Comparison of ENCODE assay signal across 14 cellular contexts in genomic region chr6:7591770-7592169, GRCh38. TPM values are rescaled to one million over a fixed set of nuclear protein-coding genes. Genes with fewer than 3 reads are reported as not detected.
DNase-seq lines count a peak whose midpoint lies in the region; ATAC-seq, FAIRE-seq and TF ChIP-seq lines count a peak whose summit lies in the region.
"Had no signal": no experiment of that assay in that cellular context is flagged by ENCODE, and none has a peak within 500 bp of the region (broad histone marks: within the 10 kb centered on the region; RNA-seq: fewer than 3 reads in every experiment).

No MANE protein-coding gene starts in this region.

- H3K9me1 ChIP-seq in IMR-90 (ENCODE audit: insufficient read depth, low read length) = peaks cover 5% of the 10 kb centered on the region; the same call in 1 of the 2 replicates

- no peak for TF ChIP-seq RAD21 in IMR-90 (IDR thresholded peaks at IDR 0.05; ENCODE audit: low read length)

- H2AK5ac ChIP-seq in IMR-90 (ENCODE audit: low read depth, low read length) = no peak overlapping the region

- H2BK15ac ChIP-seq in IMR-90 (ENCODE audit: low read depth, low read length) = no peak overlapping the region

- H4K5ac ChIP-seq in IMR-90 (ENCODE audit: low read depth, low read length) = no peak overlapping the region

- H3K14ac ChIP-seq in IMR-90 (replicated peaks; ENCODE audit: low read depth, low read length) = no peak overlapping the region

- BruUV-seq in Caco-2 (replicated peaks; lab: Mats Ljungman, UMichigan) = no TSS peak
- BruUV-seq in IMR-90 (replicated peaks; lab: Mats Ljungman, UMichigan) = no TSS peak

- FAIRE-seq in astrocyte (lab: Jason Lieb, UNC) = no peak

- H2AFZ ChIP-seq in IMR-90 (replicated peaks; ENCODE audit: low read length, poor library complexity) (no peak overlapping the region), astrocyte (ENCODE audit: low read depth, low read length) (no peak overlapping the region)

- POLR2A ChIA-PET in Caco-2 (lab: Charles Lee) = no interaction called here
- POLR2A ChIA-PET in IMR-90 (lab: Charles Lee; ENCODE audit: unreplicated experiment) = no interaction called here
- POLR2A ChIA-PET in naive thymus-derived CD4-positive, alpha-beta T cell (lab: Charles Lee) = no interaction called here

- H4K20me1 ChIP-seq in IMR-90 (ENCODE audit: insufficient read depth, low read length) (peaks cover 19% of the 10 kb centered on the region; the same call in 1 of the 2 replicates), astrocyte (ENCODE audit: insufficient read depth, low read length) (peaks cover 28% of the 10 kb centered on the region)

- no peak overlapping the region for H3K18ac ChIP-seq in IMR-90 (ENCODE audit: low read depth, low read length)

- H3K27me3 Mint-ChIP-seq in Caco-2 (ENCODE audit: insufficient read depth, unreplicated experiment) (no peaks in the 10 kb centered on the region), astrocyte (ENCODE audit: low read depth, unreplicated experiment) (no peaks in the 10 kb centered on the region)
- peaks cover 0 to 2% (median 0%) of the 10 kb centered on the region in 5 donors for H3K27me3 Mint-ChIP-seq in naive thymus-derived CD4-positive, alpha-beta T cell

- dilution Hi-C loops in IMR-90 (cut with HindIII; ENCODE audit: low sequenced_read_pairs, unreplicated experiment) = no loop called here

- no peak overlapping the region for H3K56ac ChIP-seq in IMR-90 (ENCODE audit: extremely low read depth, insufficient read depth, low read length)

- DNase-seq in Caco-2 = no peak
- DNase-seq in IMR-90 = no peak
- no peak for DNase-seq in astrocyte (ENCODE audit: low read depth)
- DNase-seq in naive thymus-derived CD4-positive, alpha-beta T cell = no peak
- no peak for DNase-seq in activated effector memory CD4-positive, alpha-beta T cell treated with anti-CD3 and anti-CD28 coated beads, Interleukin-2, amount 50 U/mL, for 16 hours
- no peak for DNase-seq in AML-193 (lab: John Stamatoyannopoulos, UW)
- no peak for DNase-seq in BE2C
- DNase-seq in DMS 273 treated with DMSO at 0.1 percent for 48 hours (lab: John Stamatoyannopoulos, UW) = no peak
- DNase-seq: activated CD4-positive, CD25-positive, alpha-beta regulatory T cell treated with anti-CD3 and anti-CD28 coated beads, Interleukin-2, amount 50 U/mL, for 72 hours; body of pancreas; foreskin keratinocyte; mucosa of descending colon; NCI-H1436 treated with DMSO at 0.1 percent for 48 hours had no signal

- no peaks in the 10 kb centered on the region for H3K9me3 Mint-ChIP-seq in Caco-2 (ENCODE audit: unreplicated experiment)
- H3K9me3 Mint-ChIP-seq in astrocyte (ENCODE audit: unreplicated experiment) = no peaks in the 10 kb centered on the region
- no peaks in the 10 kb centered on the region for H3K9me3 Mint-ChIP-seq in naive thymus-derived CD4-positive, alpha-beta T cell

- H2BK20ac ChIP-seq in IMR-90 (ENCODE audit: low read depth, low read length) = no peak overlapping the region

- H3K9me3 ChIP-seq in Caco-2 (no peaks in the 10 kb centered on the region), IMR-90 (ENCODE audit: control insufficient read depth, insufficient read depth, low read length) (no peaks in the 10 kb centered on the region), astrocyte (ENCODE audit: insufficient read depth, low read depth, low read length) (no peaks in the 10 kb centered on the region), BE2C (no peaks in the 10 kb centered on the region)
- no peaks in the 10 kb centered on the region for H3K9me3 ChIP-seq in naive thymus-derived CD4-positive, alpha-beta T cell (ENCODE audit: control insufficient read depth in 2 of 3, low read length in 3 of 3)
- H3K9me3 ChIP-seq: body of pancreas, mucosa of descending colon, suprapubic skin had no signal

- H3K4me3 Mint-ChIP-seq in Caco-2 (ENCODE audit: unreplicated experiment) (peak overlapping the region; percentile 87), astrocyte (ENCODE audit: unreplicated experiment) (peak overlapping the region; percentile 67)
- peak overlapping the region; percentile 4 to 99 (median 56) for H3K4me3 Mint-ChIP-seq in naive thymus-derived CD4-positive, alpha-beta T cell

- no peak for TF ChIP-seq CTCF in Caco-2 (IDR thresholded peaks at IDR 0.05; ENCODE audit: insufficient read depth in 1 of 2, low read depth in 1 of 2, low read length in 1 of 2, severe bottlenecking in 1 of 2, unreplicated experiment in 1 of 2)
- no peak for TF ChIP-seq CTCF in IMR-90 (conservative IDR thresholded peaks at IDR 0.05; ENCODE audit: low read depth, low read length)
- TF ChIP-seq CTCF in astrocyte (IDR thresholded peaks at IDR 0.05; ENCODE audit: insufficient read depth, low read depth, low read length) = no peak
- no peak for TF ChIP-seq CTCF in BE2C (IDR thresholded peaks at IDR 0.05; ENCODE audit: low read depth, low read length)

- H2AK9ac ChIP-seq in IMR-90 (replicated peaks; ENCODE audit: low read depth, low read length, poor library complexity) = no peak overlapping the region

- peak overlapping the region; percentile 61; the same call in 1 of the 2 replicates for H3K4me2 ChIP-seq in IMR-90 (ENCODE audit: low read depth, low read length)
- peak overlapping the region; percentile 87 for H3K4me2 ChIP-seq in astrocyte (ENCODE audit: low read length)

- H3K4me1 Mint-ChIP-seq in Caco-2 (ENCODE audit: low read depth, unreplicated experiment) (peaks cover 48% of the 10 kb centered on the region), astrocyte (ENCODE audit: low read depth, unreplicated experiment) (peaks cover 29% of the 10 kb centered on the region)
- peaks cover 28 to 62% (median 54%) of the 10 kb centered on the region in 7 donors for H3K4me1 Mint-ChIP-seq in naive thymus-derived CD4-positive, alpha-beta T cell

- peaks cover 11 to 26% of the 10 kb centered on the region in 2 experiments for H3K79me1 ChIP-seq in IMR-90 (ENCODE audit: low read depth in 1 of 2, low read length in 2 of 2)

- H3K27me3 ChIP-seq in Caco-2 (replicated peaks; ENCODE audit: control insufficient read depth, insufficient read depth, low read length) = no peaks in the 10 kb centered on the region
- H3K27me3 ChIP-seq in IMR-90 (ENCODE audit: control insufficient read depth, insufficient read depth, low read length) = no peaks in the 10 kb centered on the region
- no peaks in the 10 kb centered on the region for H3K27me3 ChIP-seq in astrocyte (ENCODE audit: insufficient read depth, low read length)
- H3K27me3 ChIP-seq in naive thymus-derived CD4-positive, alpha-beta T cell (ENCODE audit: control insufficient read depth in 2 of 2, insufficient read depth in 2 of 2, low read length in 2 of 2) = no peaks in the 10 kb centered on the region
- H3K27me3 ChIP-seq in BE2C = no peaks in the 10 kb centered on the region
- H3K27me3 ChIP-seq: body of pancreas, foreskin keratinocyte, suprapubic skin had no signal

- no peak for TF ChIP-seq POLR2A in IMR-90 (IDR thresholded peaks at IDR 0.05; ENCODE audit: low read depth, low read length)

- no peak overlapping the region for H2BK120ac ChIP-seq in IMR-90 (ENCODE audit: low read depth, low read length)

- no peak overlapping the region for H4K8ac ChIP-seq in IMR-90 (ENCODE audit: low read depth in 2 of 2, low read length in 2 of 2)

- CTCF ChIA-PET in Caco-2 (lab: Charles Lee) = interaction anchor here (0.9 kb wide), 1 partner anchor 316 kb away, joined by 3 read pairs; no protein-coding TSS in a partner anchor
- CTCF ChIA-PET in IMR-90 (lab: Yijun Ruan, JAX) = interaction anchor here (0.5 to 0.7 kb wide), 2 partner anchors 7 to 24 kb away, joined by 3 read pairs; no protein-coding TSS in a partner anchor
- CTCF ChIA-PET in naive thymus-derived CD4-positive, alpha-beta T cell (lab: Charles Lee) = no interaction called here

- 100% methylated on average over 1 of the region's 5 CpGs; no CpG with 5 or more reads in 1 of the 2 experiments for WGBS in IMR-90 (ENCODE audit: extremely low coverage in 2 of 2, insufficient read length in 1 of 2), 2 experiments

- H3K4ac ChIP-seq in IMR-90 (ENCODE audit: low read depth, low read length) = no peak overlapping the region

- ATAC-seq in IMR-90 (ENCODE audit: low read depth) = no peak
- no peak for ATAC-seq in naive thymus-derived CD4-positive, alpha-beta T cell
- ATAC-seq: body of pancreas, foreskin keratinocyte, mucosa of descending colon had no signal

- no peak overlapping the region for H4K91ac ChIP-seq in IMR-90 (ENCODE audit: insufficient read depth, low read depth, low read length)

- peaks cover 39% of the 10 kb centered on the region for H3K79me2 ChIP-seq in astrocyte (ENCODE audit: insufficient read depth, low read length)

- H2BK5ac ChIP-seq in IMR-90 (ENCODE audit: low read depth, low read length, poor library complexity, severe bottlenecking) = no peak overlapping the region

- intact Hi-C loops in Caco-2 (cut with micrococcal nuclease; ENCODE audit: unreplicated experiment) = no loop called here
- intact Hi-C loops in IMR-90 (cut with micrococcal nuclease) = loop anchor here (2.0 to 5.0 kb wide), 4 partner anchors 173 to 865 kb away; partner anchors contain the start of gene SSR1
- intact Hi-C loops in naive thymus-derived CD4-positive, alpha-beta T cell (cut with micrococcal nuclease) = loop anchor here in 1 of 2 donors (2.0 to 10.0 kb wide), 3 partner anchors 313 to 841 kb away; partner anchors contain the start of gene EEF1E1

- H3K27ac Mint-ChIP-seq in Caco-2 (ENCODE audit: unreplicated experiment) = peak overlapping the region; percentile 19
- no peak overlapping the region for H3K27ac Mint-ChIP-seq in astrocyte (ENCODE audit: unreplicated experiment)
- peak overlapping the region in 6 of 9 donors; percentile 7 to 92 (median 34) for H3K27ac Mint-ChIP-seq in naive thymus-derived CD4-positive, alpha-beta T cell

- peaks cover 66% of the 10 kb centered on the region for H3K36me3 Mint-ChIP-seq in Caco-2 (ENCODE audit: insufficient read depth, unreplicated experiment)
- H3K36me3 Mint-ChIP-seq in astrocyte (ENCODE audit: low read depth, unreplicated experiment) = peaks cover 2% of the 10 kb centered on the region
- H3K36me3 Mint-ChIP-seq in naive thymus-derived CD4-positive, alpha-beta T cell = peaks cover 0 to 13% (median 4%) of the 10 kb centered on the region in 5 donors

- in situ Hi-C loops in IMR-90 (cut with MboI; ENCODE audit: low sequenced_read_pairs) = no loop called here

- H3K23ac ChIP-seq in IMR-90 (ENCODE audit: low read depth, low read length) = no peak overlapping the region

- H3K9ac ChIP-seq in IMR-90 (ENCODE audit: low read depth, low read length) (no peak overlapping the region), astrocyte (ENCODE audit: low read length) (no peak overlapping the region)

- H3K27ac ChIP-seq in IMR-90 (ENCODE audit: insufficient read depth, low read length) = no peak overlapping the region
- no peak overlapping the region for H3K27ac ChIP-seq in astrocyte (ENCODE audit: low read depth, low read length)
- peak overlapping the region; percentile 40 for H3K27ac ChIP-seq in naive thymus-derived CD4-positive, alpha-beta T cell (ENCODE audit: low read depth, low read length)
- H3K27ac ChIP-seq: body of pancreas, foreskin keratinocyte, suprapubic skin had no signal

- H3K36me3 ChIP-seq in Caco-2 (ENCODE audit: control insufficient read depth, insufficient read depth, low read length) (no peaks in the 10 kb centered on the region), IMR-90 (ENCODE audit: control insufficient read depth, insufficient read depth, low read length) (peaks cover 8% of the 10 kb centered on the region), astrocyte (ENCODE audit: insufficient read depth, low read length) (peaks cover 22% of the 10 kb centered on the region), BE2C (peaks cover 29% of the 10 kb centered on the region)
- peaks cover 6 to 31% (median 16%) of the 10 kb centered on the region in 3 experiments for H3K36me3 ChIP-seq in naive thymus-derived CD4-positive, alpha-beta T cell (ENCODE audit: control insufficient read depth in 2 of 3, insufficient read depth in 3 of 3, low read length in 3 of 3)

- peaks cover 32% of the 10 kb centered on the region for H3K4me1 ChIP-seq in Caco-2
- H3K4me1 ChIP-seq in IMR-90 (ENCODE audit: control insufficient read depth, insufficient read depth, low read length) = peaks cover 8% of the 10 kb centered on the region
- H3K4me1 ChIP-seq in astrocyte (ENCODE audit: insufficient read depth, low read length) = peaks cover 15% of the 10 kb centered on the region
- peaks cover 12 to 17% of the 10 kb centered on the region in 2 donors for H3K4me1 ChIP-seq in naive thymus-derived CD4-positive, alpha-beta T cell (ENCODE audit: control insufficient read depth in 2 of 2, insufficient read depth in 2 of 2, low read length in 2 of 2)
- no peaks in the 10 kb centered on the region; the same call in 1 of the 2 replicates for H3K4me1 ChIP-seq in BE2C

- H3K4me3 ChIP-seq in Caco-2 (ENCODE audit: low read depth, low read length) = no peak overlapping the region
- no peak overlapping the region for H3K4me3 ChIP-seq in IMR-90 (ENCODE audit: insufficient read depth, low read depth, low read length)
- H3K4me3 ChIP-seq in astrocyte (ENCODE audit: insufficient read depth, low read depth, low read length) = no peak overlapping the region
- no peak overlapping the region for H3K4me3 ChIP-seq in naive thymus-derived CD4-positive, alpha-beta T cell (ENCODE audit: low read length)
- no peak overlapping the region for H3K4me3 ChIP-seq in BE2C (ENCODE audit: low read depth, low read length)
- H3K4me3 ChIP-seq: body of pancreas, mucosa of descending colon had no signal

RNA-seq across cellular contexts. Expression of gene SNRNP48, which starts 1.8 kb away (rescaled TPM):
- 25.1 and 29.1 TPM in 2 replicates for total RNA-seq in Caco-2 (2022)
- total RNA-seq in IMR-90 (2012; rRNA removed) = 5.2 and 9.4 TPM in 2 replicates
- 4.0 and 6.2 TPM in 2 replicates for polyA plus RNA-seq in IMR-90 (2012; rRNA removed)
- 0.92 and 1.0 TPM in 2 replicates for polyA plus RNA-seq in IMR-90 (2012; cell fraction: cytosol; rRNA removed)
- 3.8 and 13.3 TPM in 2 replicates for polyA plus RNA-seq in IMR-90 (2012; cell fraction: nucleus; rRNA removed; ENCODE audit: low replicate concordance)
- total RNA-seq in astrocyte = 10.2 and 13.1 TPM in 2 replicates
- total RNA-seq in naive thymus-derived CD4-positive, alpha-beta T cell = 10 to 100 TPM in 4 of 5 experiments, 1 to 10 TPM in 1; 8.6 to 30.4 (median 15.3) TPM
- polyA plus RNA-seq in naive thymus-derived CD4-positive, alpha-beta T cell = 10 to 100 TPM; 10.7 to 11.4 TPM
- 5.0 TPM for polyA plus RNA-seq in BE2C (2012; ENCODE audit: insufficient read depth, insufficient read length, low read depth)

RNA-seq across cellular contexts. Expression of gene DSP, which starts 50.3 kb away (rescaled TPM):
- 191 and 193 TPM in 2 replicates for total RNA-seq in Caco-2 (2022)
- total RNA-seq in IMR-90 (2012; rRNA removed) = 20.1 and 23.6 TPM in 2 replicates
- 6.8 and 7.1 TPM in 2 replicates for polyA plus RNA-seq in IMR-90 (2012; rRNA removed)
- polyA plus RNA-seq in IMR-90 (2012; cell fraction: cytosol; rRNA removed) = 2.5 and 2.9 TPM in 2 replicates
- polyA plus RNA-seq in IMR-90 (2012; cell fraction: nucleus; rRNA removed; ENCODE audit: low replicate concordance) = 4.1 and 10.9 TPM in 2 replicates
- 468 and 555 TPM in 2 replicates for total RNA-seq in astrocyte
- under 1 TPM in 1 of 5 experiments, not detected in 4; 0.02 TPM for total RNA-seq in naive thymus-derived CD4-positive, alpha-beta T cell
- under 1 TPM in 1 of 2 donors, not detected in 1; 0.02 TPM for polyA plus RNA-seq in naive thymus-derived CD4-positive, alpha-beta T cell
- not detected for polyA plus RNA-seq in BE2C (2012; ENCODE audit: insufficient read depth, insufficient read length, low read depth)

Comparison
In these comparisons a context has a peak if more than half of its experiments do, and no peak if none do; other contexts are left out.
1. RNA of gene DSP, which starts 50.3 kb away (total RNA-seq): 468 to 555 TPM in astrocyte, 191 to 193 TPM in Caco-2 and 20.1 to 23.6 TPM in IMR-90; 0.02 TPM in naive thymus-derived CD4-positive, alpha-beta T cell; every median in the first group is over 10 times any median in the second.
2. Peak in every context shown above with its lines, with median percentiles within 50 percentile points of each other: H3K4me3 Mint-ChIP-seq.